ENCODE assay signal across 1 cellular context in the genomic region with DNA sequence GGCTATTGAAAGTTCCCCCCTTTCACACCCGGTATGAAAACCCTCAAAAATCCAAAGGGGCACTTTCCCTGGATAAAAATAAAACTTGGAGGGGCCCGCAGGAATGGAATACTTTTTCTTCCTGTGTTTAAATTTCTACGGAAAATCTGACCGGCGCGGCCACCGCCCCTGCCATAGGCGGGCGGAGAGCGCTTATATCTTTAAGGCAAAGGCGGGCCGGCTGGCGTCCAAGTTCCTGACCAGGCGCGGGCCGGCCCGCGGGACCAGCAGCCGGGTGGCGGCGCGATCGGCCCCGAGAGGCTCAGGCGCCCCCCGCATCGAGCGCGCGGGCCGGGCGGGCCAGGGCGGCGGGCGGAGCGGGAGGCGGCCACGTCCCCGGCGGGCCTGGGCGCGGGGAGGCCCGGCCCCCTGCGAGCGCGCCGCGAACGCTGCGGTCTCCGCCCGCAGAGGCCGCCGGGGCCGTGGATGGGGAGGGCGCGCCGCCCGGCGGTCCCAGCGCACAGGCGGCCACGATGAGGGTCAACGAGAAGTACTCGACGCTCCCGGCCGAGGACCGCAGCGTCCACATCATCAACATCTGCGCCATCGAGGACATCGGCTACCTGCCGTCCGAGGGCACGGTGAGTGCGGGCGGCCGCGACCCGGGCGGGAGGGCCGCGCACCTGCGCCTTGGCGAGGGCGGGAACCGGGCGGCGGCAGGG.
TF ChIP-seq lines count a peak whose summit lies in the region.

A gene (plus strand): TSS at position 223 of the 701 bp plus-strand sequence. CDS start 290 bp downstream, at position 513.

TF ChIP-seq in K562, 482 proteins besides CTCF, POLR2A, EP300 and RAD21:
- TF ChIP-seq, protein P1, sequence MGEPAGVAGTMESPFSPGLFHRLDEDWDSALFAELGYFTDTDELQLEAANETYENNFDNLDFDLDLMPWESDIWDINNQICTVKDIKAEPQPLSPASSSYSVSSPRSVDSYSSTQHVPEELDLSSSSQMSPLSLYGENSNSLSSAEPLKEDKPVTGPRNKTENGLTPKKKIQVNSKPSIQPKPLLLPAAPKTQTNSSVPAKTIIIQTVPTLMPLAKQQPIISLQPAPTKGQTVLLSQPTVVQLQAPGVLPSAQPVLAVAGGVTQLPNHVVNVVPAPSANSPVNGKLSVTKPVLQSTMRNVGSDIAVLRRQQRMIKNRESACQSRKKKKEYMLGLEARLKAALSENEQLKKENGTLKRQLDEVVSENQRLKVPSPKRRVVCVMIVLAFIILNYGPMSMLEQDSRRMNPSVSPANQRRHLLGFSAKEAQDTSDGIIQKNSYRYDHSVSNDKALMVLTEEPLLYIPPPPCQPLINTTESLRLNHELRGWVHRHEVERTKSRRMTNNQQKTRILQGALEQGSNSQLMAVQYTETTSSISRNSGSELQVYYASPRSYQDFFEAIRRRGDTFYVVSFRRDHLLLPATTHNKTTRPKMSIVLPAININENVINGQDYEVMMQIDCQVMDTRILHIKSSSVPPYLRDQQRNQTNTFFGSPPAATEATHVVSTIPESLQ (CRISPR knock-in tag; IDR thresholded peaks at IDR 0.05): no peak
- TF ChIP-seq, protein P2, sequence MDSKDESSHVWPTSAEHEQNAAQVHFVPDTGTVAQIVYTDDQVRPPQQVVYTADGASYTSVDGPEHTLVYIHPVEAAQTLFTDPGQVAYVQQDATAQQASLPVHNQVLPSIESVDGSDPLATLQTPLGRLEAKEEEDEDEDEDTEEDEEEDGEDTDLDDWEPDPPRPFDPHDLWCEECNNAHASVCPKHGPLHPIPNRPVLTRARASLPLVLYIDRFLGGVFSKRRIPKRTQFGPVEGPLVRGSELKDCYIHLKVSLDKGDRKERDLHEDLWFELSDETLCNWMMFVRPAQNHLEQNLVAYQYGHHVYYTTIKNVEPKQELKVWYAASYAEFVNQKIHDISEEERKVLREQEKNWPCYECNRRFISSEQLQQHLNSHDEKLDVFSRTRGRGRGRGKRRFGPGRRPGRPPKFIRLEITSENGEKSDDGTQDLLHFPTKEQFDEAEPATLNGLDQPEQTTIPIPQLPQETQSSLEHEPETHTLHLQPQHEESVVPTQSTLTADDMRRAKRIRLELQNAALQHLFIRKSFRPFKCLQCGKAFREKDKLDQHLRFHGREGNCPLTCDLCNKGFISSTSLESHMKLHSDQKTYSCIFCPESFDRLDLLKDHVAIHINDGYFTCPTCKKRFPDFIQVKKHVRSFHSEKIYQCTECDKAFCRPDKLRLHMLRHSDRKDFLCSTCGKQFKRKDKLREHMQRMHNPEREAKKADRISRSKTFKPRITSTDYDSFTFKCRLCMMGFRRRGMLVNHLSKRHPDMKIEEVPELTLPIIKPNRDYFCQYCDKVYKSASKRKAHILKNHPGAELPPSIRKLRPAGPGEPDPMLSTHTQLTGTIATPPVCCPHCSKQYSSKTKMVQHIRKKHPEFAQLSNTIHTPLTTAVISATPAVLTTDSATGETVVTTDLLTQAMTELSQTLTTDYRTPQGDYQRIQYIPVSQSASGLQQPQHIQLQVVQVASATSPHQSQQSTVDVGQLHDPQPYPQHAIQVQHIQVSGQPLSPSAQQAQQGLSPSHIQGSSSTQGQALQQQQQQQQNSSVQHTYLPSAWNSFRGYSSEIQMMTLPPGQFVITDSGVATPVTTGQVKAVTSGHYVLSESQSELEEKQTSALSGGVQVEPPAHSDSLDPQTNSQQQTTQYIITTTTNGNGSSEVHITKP (IDR thresholded peaks at IDR 0.05; ENCODE audit: partially characterized antibody): no peak
- TF ChIP-seq, protein P3, sequence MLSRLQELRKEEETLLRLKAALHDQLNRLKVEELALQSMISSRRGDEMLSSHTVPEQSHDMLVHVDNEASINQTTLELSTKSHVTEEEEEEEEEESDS (CRISPR knock-in tag; IDR thresholded peaks at IDR 0.05): no peak
- TF ChIP-seq TFAM (CRISPR knock-in tag; conservative IDR thresholded peaks at IDR 0.05) (no peak), ZBTB1 (CRISPR knock-in tag; IDR thresholded peaks at IDR 0.05; ENCODE audit: borderline replicate concordance, low read depth) (peak; percentile 59; the same call in 1 of the 2 replicates), U2AF1 (optimal IDR thresholded peaks at IDR 0.05; ENCODE audit: low read depth, low read length) (no peak), ZBED1 (IDR thresholded peaks at IDR 0.05) (no peak), IFI16 (CRISPR knock-in tag; IDR thresholded peaks at IDR 0.05) (no peak), CBX3 (IDR thresholded peaks at IDR 0.05; ENCODE audit: borderline replicate concordance in 1 of 2, low read length in 2 of 2) (no peak), ZNF133 (CRISPR knock-in tag; IDR thresholded peaks at IDR 0.05) (no peak), DIDO1 (tag; IDR thresholded peaks at IDR 0.05; ENCODE audit: low read depth) (no peak), ZNF707 (CRISPR knock-in tag; conservative IDR thresholded peaks at IDR 0.05) (no peak), ZNF253 (CRISPR knock-in tag; conservative IDR thresholded peaks at IDR 0.05) (no peak), RB1 (IDR thresholded peaks at IDR 0.05; ENCODE audit: low read depth) (peak; percentile 48; the same call in 1 of the 2 replicates)
- TF ChIP-seq, protein P4, sequence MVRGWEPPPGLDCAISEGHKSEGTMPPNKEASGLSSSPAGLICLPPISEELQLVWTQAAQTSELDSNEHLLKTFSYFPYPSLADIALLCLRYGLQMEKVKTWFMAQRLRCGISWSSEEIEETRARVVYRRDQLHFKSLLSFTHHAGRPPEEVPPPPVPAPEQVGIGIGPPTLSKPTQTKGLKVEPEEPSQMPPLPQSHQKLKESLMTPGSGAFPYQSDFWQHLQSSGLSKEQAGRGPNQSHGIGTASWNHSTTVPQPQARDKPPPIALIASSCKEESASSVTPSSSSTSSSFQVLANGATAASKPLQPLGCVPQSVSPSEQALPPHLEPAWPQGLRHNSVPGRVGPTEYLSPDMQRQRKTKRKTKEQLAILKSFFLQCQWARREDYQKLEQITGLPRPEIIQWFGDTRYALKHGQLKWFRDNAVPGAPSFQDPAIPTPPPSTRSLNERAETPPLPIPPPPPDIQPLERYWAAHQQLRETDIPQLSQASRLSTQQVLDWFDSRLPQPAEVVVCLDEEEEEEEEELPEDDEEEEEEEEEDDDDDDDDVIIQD (CRISPR knock-in tag; IDR thresholded peaks at IDR 0.05): no peak
- TF ChIP-seq, protein P5, sequence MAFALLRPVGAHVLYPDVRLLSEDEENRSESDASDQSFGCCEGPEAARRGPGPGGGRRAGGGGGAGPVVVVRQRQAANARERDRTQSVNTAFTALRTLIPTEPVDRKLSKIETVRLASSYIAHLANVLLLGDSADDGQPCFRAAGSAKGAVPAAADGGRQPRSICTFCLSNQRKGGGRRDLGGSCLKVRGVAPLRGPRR (CRISPR knock-in tag; IDR thresholded peaks at IDR 0.05): no peak
- TF ChIP-seq, protein P6, sequence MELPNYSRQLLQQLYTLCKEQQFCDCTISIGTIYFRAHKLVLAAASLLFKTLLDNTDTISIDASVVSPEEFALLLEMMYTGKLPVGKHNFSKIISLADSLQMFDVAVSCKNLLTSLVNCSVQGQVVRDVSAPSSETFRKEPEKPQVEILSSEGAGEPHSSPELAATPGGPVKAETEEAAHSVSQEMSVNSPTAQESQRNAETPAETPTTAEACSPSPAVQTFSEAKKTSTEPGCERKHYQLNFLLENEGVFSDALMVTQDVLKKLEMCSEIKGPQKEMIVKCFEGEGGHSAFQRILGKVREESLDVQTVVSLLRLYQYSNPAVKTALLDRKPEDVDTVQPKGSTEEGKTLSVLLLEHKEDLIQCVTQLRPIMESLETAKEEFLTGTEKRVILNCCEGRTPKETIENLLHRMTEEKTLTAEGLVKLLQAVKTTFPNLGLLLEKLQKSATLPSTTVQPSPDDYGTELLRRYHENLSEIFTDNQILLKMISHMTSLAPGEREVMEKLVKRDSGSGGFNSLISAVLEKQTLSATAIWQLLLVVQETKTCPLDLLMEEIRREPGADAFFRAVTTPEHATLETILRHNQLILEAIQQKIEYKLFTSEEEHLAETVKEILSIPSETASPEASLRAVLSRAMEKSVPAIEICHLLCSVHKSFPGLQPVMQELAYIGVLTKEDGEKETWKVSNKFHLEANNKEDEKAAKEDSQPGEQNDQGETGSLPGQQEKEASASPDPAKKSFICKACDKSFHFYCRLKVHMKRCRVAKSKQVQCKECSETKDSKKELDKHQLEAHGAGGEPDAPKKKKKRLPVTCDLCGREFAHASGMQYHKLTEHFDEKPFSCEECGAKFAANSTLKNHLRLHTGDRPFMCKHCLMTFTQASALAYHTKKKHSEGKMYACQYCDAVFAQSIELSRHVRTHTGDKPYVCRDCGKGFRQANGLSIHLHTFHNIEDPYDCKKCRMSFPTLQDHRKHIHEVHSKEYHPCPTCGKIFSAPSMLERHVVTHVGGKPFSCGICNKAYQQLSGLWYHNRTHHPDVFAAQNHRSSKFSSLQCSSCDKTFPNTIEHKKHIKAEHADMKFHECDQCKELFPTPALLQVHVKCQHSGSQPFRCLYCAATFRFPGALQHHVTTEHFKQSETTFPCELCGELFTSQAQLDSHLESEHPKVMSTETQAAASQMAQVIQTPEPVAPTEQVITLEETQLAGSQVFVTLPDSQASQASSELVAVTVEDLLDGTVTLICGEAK (IDR thresholded peaks at IDR 0.05): no peak
- TF ChIP-seq, protein P6 (CRISPR knock-in tag; IDR thresholded peaks at IDR 0.05): no peak
- TF ChIP-seq, protein P7, sequence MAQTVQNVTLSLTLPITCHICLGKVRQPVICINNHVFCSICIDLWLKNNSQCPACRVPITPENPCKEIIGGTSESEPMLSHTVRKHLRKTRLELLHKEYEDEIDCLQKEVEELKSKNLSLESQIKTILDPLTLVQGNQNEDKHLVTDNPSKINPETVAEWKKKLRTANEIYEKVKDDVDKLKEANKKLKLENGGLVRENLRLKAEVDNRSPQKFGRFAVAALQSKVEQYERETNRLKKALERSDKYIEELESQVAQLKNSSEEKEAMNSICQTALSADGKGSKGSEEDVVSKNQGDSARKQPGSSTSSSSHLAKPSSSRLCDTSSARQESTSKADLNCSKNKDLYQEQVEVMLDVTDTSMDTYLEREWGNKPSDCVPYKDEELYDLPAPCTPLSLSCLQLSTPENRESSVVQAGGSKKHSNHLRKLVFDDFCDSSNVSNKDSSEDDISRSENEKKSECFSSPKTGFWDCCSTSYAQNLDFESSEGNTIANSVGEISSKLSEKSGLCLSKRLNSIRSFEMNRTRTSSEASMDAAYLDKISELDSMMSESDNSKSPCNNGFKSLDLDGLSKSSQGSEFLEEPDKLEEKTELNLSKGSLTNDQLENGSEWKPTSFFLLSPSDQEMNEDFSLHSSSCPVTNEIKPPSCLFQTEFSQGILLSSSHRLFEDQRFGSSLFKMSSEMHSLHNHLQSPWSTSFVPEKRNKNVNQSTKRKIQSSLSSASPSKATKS (CRISPR knock-in tag; IDR thresholded peaks at IDR 0.05): no peak
TF ChIP-seq in K562: peak in this region for 2.
